8 cellular contexts compared by ENCODE assay signal in the genomic region with DNA sequence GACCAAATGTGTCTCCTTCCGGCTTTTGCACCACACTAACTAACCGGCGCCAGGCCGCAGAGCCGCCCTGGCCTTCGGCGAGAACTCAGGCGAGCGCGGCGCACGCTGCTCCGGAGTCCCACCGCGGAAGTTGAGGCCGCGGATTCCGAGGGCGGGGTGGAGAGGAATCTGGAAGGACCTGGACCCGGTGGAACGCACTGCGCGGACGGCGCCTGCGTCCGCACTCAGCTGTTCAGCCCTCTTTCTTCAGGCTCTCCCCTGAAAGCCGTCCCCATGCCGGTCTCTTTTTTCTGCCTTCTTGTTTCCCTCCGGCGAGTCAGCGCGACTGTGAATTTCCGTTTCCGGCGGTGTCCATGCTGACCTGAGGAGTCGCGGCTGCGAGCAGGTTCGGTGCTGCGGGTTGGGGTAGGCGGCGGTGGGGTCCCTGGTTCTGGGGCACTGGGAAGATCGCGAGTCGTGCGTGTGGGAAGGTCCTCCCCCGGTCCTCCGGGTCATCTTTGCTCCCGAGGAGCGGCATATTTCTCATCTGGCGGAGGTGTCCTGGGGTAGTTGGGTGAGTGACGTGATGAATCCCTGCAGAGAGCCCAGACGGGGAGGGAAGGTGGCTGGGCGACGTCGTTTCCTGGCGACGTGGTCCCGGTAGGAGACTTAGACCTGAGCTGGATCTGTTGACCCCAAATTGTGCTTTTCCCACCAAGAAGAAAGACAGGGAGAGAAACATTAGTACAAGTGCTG. TPM values are rescaled to one million over a fixed set of nuclear protein-coding genes. Genes with fewer than 3 reads are reported as not detected.
DNase-seq lines count a peak whose midpoint lies in the region; ATAC-seq and TF ChIP-seq lines count a peak whose summit lies in the region.

A gene with protein sequence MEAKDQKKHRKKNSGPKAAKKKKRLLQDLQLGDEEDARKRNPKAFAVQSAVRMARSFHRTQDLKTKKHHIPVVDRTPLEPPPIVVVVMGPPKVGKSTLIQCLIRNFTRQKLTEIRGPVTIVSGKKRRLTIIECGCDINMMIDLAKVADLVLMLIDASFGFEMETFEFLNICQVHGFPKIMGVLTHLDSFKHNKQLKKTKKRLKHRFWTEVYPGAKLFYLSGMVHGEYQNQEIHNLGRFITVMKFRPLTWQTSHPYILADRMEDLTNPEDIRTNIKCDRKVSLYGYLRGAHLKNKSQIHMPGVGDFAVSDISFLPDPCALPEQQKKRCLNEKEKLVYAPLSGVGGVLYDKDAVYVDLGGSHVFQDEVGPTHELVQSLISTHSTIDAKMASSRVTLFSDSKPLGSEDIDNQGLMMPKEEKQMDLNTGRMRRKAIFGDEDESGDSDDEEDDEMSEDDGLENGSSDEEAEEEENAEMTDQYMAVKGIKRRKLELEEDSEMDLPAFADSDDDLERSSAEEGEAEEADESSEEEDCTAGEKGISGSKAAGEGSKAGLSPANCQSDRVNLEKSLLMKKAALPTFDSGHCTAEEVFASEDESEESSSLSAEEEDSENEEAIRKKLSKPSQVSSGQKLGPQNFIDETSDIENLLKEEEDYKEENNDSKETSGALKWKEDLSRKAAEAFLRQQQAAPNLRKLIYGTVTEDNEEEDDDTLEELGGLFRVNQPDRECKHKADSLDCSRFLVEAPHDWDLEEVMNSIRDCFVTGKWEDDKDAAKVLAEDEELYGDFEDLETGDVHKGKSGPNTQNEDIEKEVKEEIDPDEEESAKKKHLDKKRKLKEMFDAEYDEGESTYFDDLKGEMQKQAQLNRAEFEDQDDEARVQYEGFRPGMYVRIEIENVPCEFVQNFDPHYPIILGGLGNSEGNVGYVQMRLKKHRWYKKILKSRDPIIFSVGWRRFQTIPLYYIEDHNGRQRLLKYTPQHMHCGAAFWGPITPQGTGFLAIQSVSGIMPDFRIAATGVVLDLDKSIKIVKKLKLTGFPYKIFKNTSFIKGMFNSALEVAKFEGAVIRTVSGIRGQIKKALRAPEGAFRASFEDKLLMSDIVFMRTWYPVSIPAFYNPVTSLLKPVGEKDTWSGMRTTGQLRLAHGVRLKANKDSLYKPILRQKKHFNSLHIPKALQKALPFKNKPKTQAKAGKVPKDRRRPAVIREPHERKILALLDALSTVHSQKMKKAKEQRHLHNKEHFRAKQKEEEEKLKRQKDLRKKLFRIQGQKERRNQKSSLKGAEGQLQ (plus strand): TSS at position 350 of the 735 bp plus-strand sequence. CDS start 1,600 bp downstream, outside the sequence.

- peak; percentile 35 for DNase-seq in NCI-H2081 treated with DMSO at 0.1 percent for 48 hours (lab: John Stamatoyannopoulos, UW)
- DNase-seq in T1000 (lab: John Stamatoyannopoulos, UW) = peak; percentile 85
- DNase-seq in astrocyte of the hippocampus (ENCODE audit: low read depth, low spot score) = peak; percentile 96
- peak; percentile 94 for DNase-seq in hepatocyte (ENCODE audit: low spot score)
- DNase-seq in renal cortical epithelial cell (ENCODE audit: low read depth) = peak; percentile 84
- DNase-seq in aorta = peak; percentile 93

- H3K4me3 ChIP-seq in hepatocyte (peak within 1 kb of the TSS; percentile 77), aorta (ENCODE audit: low read length in 2 of 2) (peak within 1 kb of the TSS; percentile 49 to 69)

- H3K79me2 ChIP-seq in hepatocyte = peaks cover 23% of the 10 kb centered on the region

- H3K4me1 ChIP-seq in hepatocyte (ENCODE audit: insufficient read depth) = no peaks in the 10 kb centered on the region
- H3K4me1 ChIP-seq in aorta (ENCODE audit: control insufficient read depth in 1 of 2, insufficient read depth in 2 of 2, low read length in 2 of 2) = no peaks in the 10 kb centered on the region

- H3K9me2 ChIP-seq in hepatocyte (replicated peaks; ENCODE audit: insufficient read depth) = no peaks in the 10 kb centered on the region

- H4K20me1 ChIP-seq in hepatocyte (ENCODE audit: insufficient read depth, poor library complexity, severe bottlenecking) = no peaks in the 10 kb centered on the region

- 2% methylated on average over 59 of the region's 60 CpGs for WGBS in hepatocyte (ENCODE audit: low lambda C conversion rate, missing lambda C conversion rate)
- 0 to 1% methylated on average over 58 to 60 of the region's 60 CpGs for WGBS in aorta, 2 donors

- TF ChIP-seq CTCF in hepatocyte (IDR thresholded peaks at IDR 0.05; ENCODE audit: poor library complexity) = no peak

- no peaks in the 10 kb centered on the region for H3K36me3 ChIP-seq in hepatocyte (replicated peaks; ENCODE audit: insufficient read depth, low read depth)
- peaks cover 0 to 5% of the 10 kb centered on the region in 2 donors for H3K36me3 ChIP-seq in aorta (ENCODE audit: control insufficient read depth in 1 of 2, insufficient read depth in 2 of 2, low read length in 1 of 2)

- H2AFZ ChIP-seq in hepatocyte = peak within 1 kb of the TSS; percentile 88

- H3K4me2 ChIP-seq in hepatocyte = peak within 1 kb of the TSS; percentile 82

- H3K9me3 ChIP-seq in hepatocyte (ENCODE audit: low read depth) (no peaks in the 10 kb centered on the region), aorta (ENCODE audit: control insufficient read depth, low read length) (no peaks in the 10 kb centered on the region)

- ATAC-seq in GM18519 (IDR thresholded peaks at IDR 0.05; ENCODE audit: low FRiP score, unreplicated experiment) (peak; percentile 90), HG03045 (IDR thresholded peaks at IDR 0.05; ENCODE audit: unreplicated experiment) (peak; percentile 97), aorta (ENCODE audit: low FRiP score) (peak; percentile 97)

- no peaks in the 10 kb centered on the region for H3K27me3 ChIP-seq in hepatocyte
- no peaks in the 10 kb centered on the region for H3K27me3 ChIP-seq in aorta (ENCODE audit: control insufficient read depth in 1 of 2, insufficient read depth in 2 of 2, low read length in 1 of 2)

- H3K27ac ChIP-seq in hepatocyte (peak within 1 kb of the TSS; percentile 97), aorta (ENCODE audit: low read depth in 1 of 2, low read length in 2 of 2) (peak within 1 kb of the TSS; percentile 9 to 79)

- intact Hi-C loops in aorta (cut with DNase I) = loop anchor here in 1 of 2 donors (2.0 to 10.0 kb wide), 2 partner anchors 28 to 352 kb away; partner anchors contain the start of gene CSGALNACT2

RNA-seq across cellular contexts. Expression of the gene that starts here (rescaled TPM):
- total RNA-seq in hepatocyte (14.8 and 15.8 TPM in 2 replicates), renal cortical epithelial cell (20.3 and 26.5 TPM in 2 replicates), aorta (10 to 100 TPM; 12.8 to 13.4 TPM)
- polyA plus RNA-seq in hepatocyte (13.4 and 14.5 TPM in 2 replicates), aorta (1 to 10 TPM; 4.3 to 8.5 TPM)

Comparison
In these comparisons a context has a peak if more than half of its experiments do, and no peak if none do; other contexts are left out.
1. Peak in every context shown above with its lines: DNase-seq, ATAC-seq, H3K4me3 ChIP-seq and H3K27ac ChIP-seq.
2. DNase-seq: peak in every context shown above with its lines; median percentile 96 in astrocyte of the hippocampus; 94 in hepatocyte; 93 in aorta; 85 in T1000; 84 in renal cortical epithelial cell; 35 in NCI-H2081 treated with DMSO at 0.1 percent for 48 hours.